ENCODE assay signal across 9 cellular contexts in the genomic region with DNA sequence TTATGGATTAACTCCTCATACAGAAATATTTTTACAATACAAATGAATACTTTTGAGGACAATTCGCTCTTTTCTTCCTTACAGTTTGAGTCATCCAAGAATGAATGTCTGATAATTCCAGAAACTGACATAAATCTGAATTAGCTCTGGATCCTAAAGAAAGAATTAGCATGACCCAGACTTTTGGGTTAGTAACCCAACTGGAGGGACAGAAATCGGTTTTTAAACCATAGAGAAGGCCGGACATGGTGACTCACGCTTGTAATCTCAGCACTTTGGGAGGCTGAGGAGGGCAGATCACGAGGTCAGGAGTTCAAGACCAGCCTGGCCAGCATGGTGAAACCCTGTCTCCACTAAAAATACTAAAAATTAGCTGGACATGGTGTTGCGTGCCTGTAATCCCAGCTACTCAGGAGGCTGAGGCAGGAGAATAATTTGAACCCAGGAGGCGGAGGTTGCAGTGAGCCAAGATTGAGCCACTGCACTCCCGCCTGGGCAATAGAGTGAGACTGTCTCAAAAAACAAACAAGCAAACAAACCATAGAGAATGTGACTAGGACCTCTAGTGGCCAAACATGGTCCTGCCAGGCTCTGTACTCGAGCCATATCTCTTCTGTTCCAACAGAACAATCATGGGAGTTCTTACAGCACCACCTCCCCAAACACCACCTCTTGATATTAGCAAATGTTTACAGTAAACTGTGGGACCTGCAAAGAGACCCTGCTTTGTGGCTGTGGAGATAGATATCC. TPM values are rescaled to one million over a fixed set of nuclear protein-coding genes. Genes with fewer than 3 reads are reported as not detected.
DNase-seq lines count a peak whose midpoint lies in the region; ATAC-seq, FAIRE-seq and TF ChIP-seq lines count a peak whose summit lies in the region.
"Had no signal": no experiment of that assay in that cellular context is flagged by ENCODE, and none has a peak within 500 bp of the region (broad histone marks: within the 10 kb centered on the region; RNA-seq: fewer than 3 reads in every experiment).

No MANE protein-coding gene starts in this region.

- no peak overlapping the region for H3K4me3 Mint-ChIP-seq in T-helper 2 cell treated with Interferon-gamma antibody and Interleukin-4, amounts not matched to agents 5 μg/mL and 100 μg/mL, for 36 hours
- H3K4me3 Mint-ChIP-seq: dendritic cell treated with granulocyte-macrophage colony-stimulating factor and Interleukin-4, amounts not matched to agents 40 ng/mL and 50 ng/mL, for 4 days had no signal

- no peak overlapping the region for H3K9ac ChIP-seq in DND-41 (ENCODE audit: low read depth, low read length)

- DNase-seq in DND-41, result no peak
- peak; percentile 27 for DNase-seq in RPMI7951 (ENCODE audit: low read depth)
- no peak for DNase-seq in T-helper 2 cell treated with Interferon-gamma antibody and Interleukin-4, amounts not matched to agents 5 μg/mL and 100 μg/mL, for 36 hours (ENCODE audit: low spot score)
- no peak for DNase-seq in NK-92 treated with Interleukin-12 subunit alpha and Interleukin-12 subunit beta, amount 100 ng/mL, for 24 hours (lab: John Stamatoyannopoulos, UW)
- DNase-seq in activated CD4-positive, alpha-beta T cell treated with anti-CD3 and anti-CD28 coated beads for 4 hours, result no peak

- H2AFZ ChIP-seq in DND-41 (ENCODE audit: low read depth, low read length), result no peak overlapping the region

- H3K4me2 ChIP-seq in DND-41 (ENCODE audit: insufficient read depth, low read length), result no peak overlapping the region

- peaks cover 9% of the 10 kb centered on the region for H3K9me3 Mint-ChIP-seq in T-helper 2 cell treated with Interferon-gamma antibody and Interleukin-4, amounts not matched to agents 5 μg/mL and 100 μg/mL, for 36 hours
- H3K9me3 Mint-ChIP-seq: dendritic cell treated with granulocyte-macrophage colony-stimulating factor and Interleukin-4, amounts not matched to agents 40 ng/mL and 50 ng/mL, for 4 days had no signal

- FAIRE-seq in islet of Langerhans (lab: Jason Lieb, UNC), result peak; percentile 24

- no peaks in the 10 kb centered on the region for H3K79me2 ChIP-seq in DND-41 (ENCODE audit: insufficient read depth, low read length)

- CTCF ChIA-PET in HEK293 (lab: Yijun Ruan, JAX), result interaction anchor here (0.6 to 2.4 kb wide), 14 partner anchors 9 to 983 kb away, joined by 3 to 7 read pairs (median 3); no protein-coding TSS in a partner anchor

- ATAC-seq in DND-41 (ENCODE audit: insufficient read depth, low read depth), result no peak
- no peak for ATAC-seq in GM19452 (IDR thresholded peaks at IDR 0.05; ENCODE audit: unreplicated experiment)

- H3K27ac ChIP-seq in DND-41 (ENCODE audit: low read length) (no peak overlapping the region), HEK293 (ENCODE audit: extremely low read depth, low read depth, low read length) (no peak overlapping the region)

- H3K4me1 Mint-ChIP-seq in T-helper 2 cell treated with Interferon-gamma antibody and Interleukin-4, amounts not matched to agents 5 μg/mL and 100 μg/mL, for 36 hours (ENCODE audit: low read depth), result no peaks in the 10 kb centered on the region

- H3K27ac Mint-ChIP-seq in T-helper 2 cell treated with Interferon-gamma antibody and Interleukin-4, amounts not matched to agents 5 μg/mL and 100 μg/mL, for 36 hours, result no peak overlapping the region
- H3K27ac Mint-ChIP-seq: dendritic cell treated with granulocyte-macrophage colony-stimulating factor and Interleukin-4, amounts not matched to agents 40 ng/mL and 50 ng/mL, for 4 days had no signal

- TF ChIP-seq CTCF in DND-41 (IDR thresholded peaks at IDR 0.05; ENCODE audit: borderline replicate concordance, extremely low read depth, low read length, poor library complexity, severe bottlenecking) (peak; percentile 32), HEK293 (tag by site-specific recombination; IDR thresholded peaks at IDR 0.05) (no peak)

- no peaks in the 10 kb centered on the region for H3K27me3 Mint-ChIP-seq in T-helper 2 cell treated with Interferon-gamma antibody and Interleukin-4, amounts not matched to agents 5 μg/mL and 100 μg/mL, for 36 hours (ENCODE audit: low read depth)
- H3K27me3 Mint-ChIP-seq: dendritic cell treated with granulocyte-macrophage colony-stimulating factor and Interleukin-4, amounts not matched to agents 40 ng/mL and 50 ng/mL, for 4 days had no signal

- no peaks in the 10 kb centered on the region for H3K27me3 ChIP-seq in DND-41 (ENCODE audit: insufficient read depth, low read length, poor library complexity)

- no peaks in the 10 kb centered on the region for H4K20me1 ChIP-seq in DND-41 (ENCODE audit: insufficient read depth, low read length)

- H3K9me3 ChIP-seq in DND-41 (ENCODE audit: insufficient read depth, low read length, severe bottlenecking), result no peaks in the 10 kb centered on the region
- no peaks in the 10 kb centered on the region for H3K9me3 ChIP-seq in HEK293 (ENCODE audit: control insufficient read depth, insufficient read depth, low read depth, low read length)

- no peaks in the 10 kb centered on the region for H3K4me1 ChIP-seq in DND-41 (ENCODE audit: insufficient read depth, low read length)
- H3K4me1 ChIP-seq in HEK293 (ENCODE audit: control insufficient read depth, insufficient read depth, low read length), result peaks cover 3% of the 10 kb centered on the region

- H3K4me3 ChIP-seq in DND-41 (ENCODE audit: low read depth in 1 of 2, low read length in 2 of 2), result no peak overlapping the region
- H3K4me3 ChIP-seq in HEK293 (ENCODE audit: low read depth, low read length), result no peak overlapping the region

- H3K36me3 ChIP-seq in DND-41 (ENCODE audit: insufficient read depth, low read length) (no peaks in the 10 kb centered on the region), HEK293 (ENCODE audit: control insufficient read depth in 2 of 2, insufficient read depth in 1 of 2, low read length in 2 of 2) (no peaks in the 10 kb centered on the region)

- POLR2A ChIA-PET in HEK293 (lab: Yijun Ruan, JAX), result no interaction called here

- no peaks in the 10 kb centered on the region for H3K36me3 Mint-ChIP-seq in T-helper 2 cell treated with Interferon-gamma antibody and Interleukin-4, amounts not matched to agents 5 μg/mL and 100 μg/mL, for 36 hours (ENCODE audit: low read depth)

TF ChIP-seq in HEK293, 187 proteins besides CTCF, POLR2A, EP300 and RAD21:
- TF ChIP-seq SCRT2 (tag by site-specific recombination; IDR thresholded peaks at IDR 0.05) (no peak), ZNF654 (tag by site-specific recombination; IDR thresholded peaks at IDR 0.05; ENCODE audit: low read depth) (peak; percentile 32)

RNA-seq across cellular contexts. Expression of a gene that starts 44.8 kb away (rescaled TPM):
- 0.98 and 1.8 TPM in 2 replicates for total RNA-seq in RPMI7951 (2014; rRNA removed; shearing (Covaris generic))
